8 cellular contexts compared by ENCODE assay signal in genomic region chr10:122279725-122280141, GRCh38. TPM values are rescaled to one million over a fixed set of nuclear protein-coding genes. Genes with fewer than 3 reads are reported as not detected.
A peak's percentile ranks its signal among the peaks of the same experiment; 100 is the strongest.
DNase-seq lines count a peak whose midpoint lies in the region; ATAC-seq lines count a peak whose summit lies in the region.

No MANE protein-coding gene starts in this region.

- intact Hi-C loops in cardiac septum (cut with DNase I), result no loop called here
- intact Hi-C loops in sciatic nerve (cut with DNase I), result no loop called here

- DNase-seq in DMS53 treated with DMSO at 0.1 percent for 48 hours (lab: John Stamatoyannopoulos, UW; ENCODE audit: unreplicated experiment) (peak; percentile 26), HPDE6-E6E7 (ENCODE audit: extremely low spot score) (peak; percentile 52), UCSD-AML1 (lab: John Stamatoyannopoulos, UW; ENCODE audit: unreplicated experiment) (peak; percentile 44), cardiac septum (ENCODE audit: low spot score) (peak; percentile 66), sciatic nerve (ENCODE audit: low spot score) (no peak), NCI-H1048 (lab: John Stamatoyannopoulos, UW) (no peak), NCI-H226 (no peak)

- ATAC-seq in sciatic nerve (peak; percentile 31), GM19324 (IDR thresholded peaks at IDR 0.05; ENCODE audit: low FRiP score, unreplicated experiment) (no peak)

RNA-seq across cellular contexts. Expression of gene BTBD16, which starts 8.6 kb away (rescaled TPM):
- total RNA-seq in cardiac septum, result not detected
- total RNA-seq in sciatic nerve, result 0.89 TPM

Comparison
In these comparisons a context has a peak if more than half of its experiments do, and no peak if none do; other contexts are left out.
1. DNase-seq: peak in DMS53 treated with DMSO at 0.1 percent for 48 hours (single experiment), HPDE6-E6E7 (single experiment), UCSD-AML1 (single experiment) and cardiac septum (single experiment); none in sciatic nerve (single experiment), NCI-H1048 (single experiment) and NCI-H226 (single experiment).